Comparison of ENCODE assay signal across 9 cellular contexts in genomic region chr13:30832845-30833332, GRCh38.
A peak's percentile ranks its signal among the peaks of the same experiment; 100 is the strongest.
DNase-seq lines count a peak whose midpoint lies in the region; TF ChIP-seq lines count a peak whose summit lies in the region.
"Had no signal": no experiment of that assay in that cellular context is flagged by ENCODE, and none has a peak within 500 bp of the region (broad histone marks: within the 10 kb centered on the region; RNA-seq: fewer than 3 reads in every experiment).

No MANE protein-coding gene starts in this region.

- TF ChIP-seq CTCF in fibroblast of villous mesenchyme (IDR thresholded peaks at IDR 0.05; ENCODE audit: insufficient read depth, low read depth, low read length) (no peak), MM.1S (IDR thresholded peaks at IDR 0.05; ENCODE audit: low read length) (no peak), HFFc6 (IDR thresholded peaks at IDR 0.05) (no peak)

- H3K9me2 ChIP-seq in MM.1S (replicated peaks; ENCODE audit: insufficient read depth, low read length): no peaks in the 10 kb centered on the region

- no peak overlapping the region for H3K27ac ChIP-seq in MM.1S (ENCODE audit: low read length)

- no peak overlapping the region for H3K4me3 ChIP-seq in fibroblast of villous mesenchyme (ENCODE audit: low read depth, low read length)
- H3K4me3 ChIP-seq in MM.1S (ENCODE audit: low read length): no peak overlapping the region

- H3K9ac ChIP-seq in MM.1S (ENCODE audit: low read length): no peak overlapping the region

- no peaks in the 10 kb centered on the region for H3K36me3 Mint-ChIP-seq in T-helper 2 cell treated with Interferon-gamma antibody and Interleukin-4, amounts not matched to agents 5 μg/mL and 100 μg/mL, for 36 hours (ENCODE audit: low read depth)
- H3K36me3 Mint-ChIP-seq in HFFc6 (ENCODE audit: low read depth): no peaks in the 10 kb centered on the region

- no peaks in the 10 kb centered on the region for H3K36me3 ChIP-seq in MM.1S (replicated peaks; ENCODE audit: insufficient read depth, low read length)

- H3F3A ChIP-seq in MM.1S (ENCODE audit: insufficient read depth, low read length): no peaks in the 10 kb centered on the region

- peaks cover 2% of the 10 kb centered on the region for H3K4me1 Mint-ChIP-seq in T-helper 2 cell treated with Interferon-gamma antibody and Interleukin-4, amounts not matched to agents 5 μg/mL and 100 μg/mL, for 36 hours (ENCODE audit: low read depth)
- H3K4me1 Mint-ChIP-seq in HFFc6 (ENCODE audit: low read depth): peaks cover 28% of the 10 kb centered on the region
- H3K4me1 Mint-ChIP-seq: activated B cell treated with CpG ODN at 0.5 μM for 24 hours had no signal

- no peaks in the 10 kb centered on the region for H4K20me1 ChIP-seq in MM.1S (ENCODE audit: insufficient read depth, low read length)

- no peaks in the 10 kb centered on the region for H3K4me1 ChIP-seq in MM.1S (ENCODE audit: low read length)

- peaks cover 5% of the 10 kb centered on the region for H3K27me3 Mint-ChIP-seq in T-helper 2 cell treated with Interferon-gamma antibody and Interleukin-4, amounts not matched to agents 5 μg/mL and 100 μg/mL, for 36 hours (ENCODE audit: low read depth)
- H3K27me3 Mint-ChIP-seq in HFFc6 (ENCODE audit: insufficient read depth): peaks cover 18% of the 10 kb centered on the region

- peak overlapping the region; percentile 47 for H3K27ac Mint-ChIP-seq in T-helper 2 cell treated with Interferon-gamma antibody and Interleukin-4, amounts not matched to agents 5 μg/mL and 100 μg/mL, for 36 hours
- no peak overlapping the region for H3K27ac Mint-ChIP-seq in HFFc6
- H3K27ac Mint-ChIP-seq: activated B cell treated with CpG ODN at 0.5 μM for 24 hours had no signal

- no peak overlapping the region for H3K4me2 ChIP-seq in MM.1S (ENCODE audit: low read depth, low read length)

- H3K4me3 Mint-ChIP-seq in T-helper 2 cell treated with Interferon-gamma antibody and Interleukin-4, amounts not matched to agents 5 μg/mL and 100 μg/mL, for 36 hours: no peak overlapping the region
- H3K4me3 Mint-ChIP-seq in HFFc6: no peak overlapping the region
- H3K4me3 Mint-ChIP-seq: activated B cell treated with CpG ODN at 0.5 μM for 24 hours had no signal

- no peak overlapping the region for H2AFZ ChIP-seq in MM.1S (ENCODE audit: low read length)

- no peaks in the 10 kb centered on the region for H3K27me3 ChIP-seq in MM.1S (replicated peaks; ENCODE audit: insufficient read depth, low read length)

- H3K9me3 Mint-ChIP-seq in T-helper 2 cell treated with Interferon-gamma antibody and Interleukin-4, amounts not matched to agents 5 μg/mL and 100 μg/mL, for 36 hours: no peaks in the 10 kb centered on the region
- H3K9me3 Mint-ChIP-seq in HFFc6: no peaks in the 10 kb centered on the region
- H3K9me3 Mint-ChIP-seq: activated B cell treated with CpG ODN at 0.5 μM for 24 hours had no signal

- no peaks in the 10 kb centered on the region for H3K9me3 ChIP-seq in MM.1S (replicated peaks; ENCODE audit: insufficient read depth, low read length)

- DNase-seq in DMS53 treated with DMSO at 0.1 percent for 48 hours (lab: John Stamatoyannopoulos, UW; ENCODE audit: unreplicated experiment) (peak; percentile 62), NCI-H128 (lab: John Stamatoyannopoulos, UW; ENCODE audit: unreplicated experiment) (peak; percentile 85), fibroblast of villous mesenchyme (ENCODE audit: low read depth) (peak; percentile 71), MM.1S (no peak), HFFc6 (no peak), dedifferentiated amniotic fluid mesenchymal stem cell (ENCODE audit: extremely low spot score) (no peak)
- DNase-seq in T-helper 2 cell treated with Interferon-gamma antibody and Interleukin-4, amounts not matched to agents 5 μg/mL and 100 μg/mL, for 36 hours (ENCODE audit: low spot score): no peak
- DNase-seq in stimulated activated CD4-positive, alpha-beta T cell treated with anti-CD3 and anti-CD28 coated beads, Interleukin-2, amount 100 ng/mL, for 24 hours: peak; percentile 27 to 65
- DNase-seq: activated B cell treated with CpG ODN at 0.5 μM for 24 hours had no signal

- H3K79me2 ChIP-seq in MM.1S (ENCODE audit: low read length): no peaks in the 10 kb centered on the region

Comparison
In these comparisons a context has a peak if more than half of its experiments do, and no peak if none do; other contexts are left out.
1. DNase-seq: peak in DMS53 treated with DMSO at 0.1 percent for 48 hours (single experiment), NCI-H128 (single experiment), fibroblast of villous mesenchyme (single experiment) and stimulated activated CD4-positive, alpha-beta T cell treated with anti-CD3 and anti-CD28 coated beads, Interleukin-2, amount 100 ng/mL, for 24 hours (2 of 2); none in T-helper 2 cell treated with Interferon-gamma antibody and Interleukin-4, amounts not matched to agents 5 μg/mL and 100 μg/mL, for 36 hours (single experiment), MM.1S (single experiment), HFFc6 (single experiment) and dedifferentiated amniotic fluid mesenchymal stem cell (single experiment).